In the genomic region with DNA sequence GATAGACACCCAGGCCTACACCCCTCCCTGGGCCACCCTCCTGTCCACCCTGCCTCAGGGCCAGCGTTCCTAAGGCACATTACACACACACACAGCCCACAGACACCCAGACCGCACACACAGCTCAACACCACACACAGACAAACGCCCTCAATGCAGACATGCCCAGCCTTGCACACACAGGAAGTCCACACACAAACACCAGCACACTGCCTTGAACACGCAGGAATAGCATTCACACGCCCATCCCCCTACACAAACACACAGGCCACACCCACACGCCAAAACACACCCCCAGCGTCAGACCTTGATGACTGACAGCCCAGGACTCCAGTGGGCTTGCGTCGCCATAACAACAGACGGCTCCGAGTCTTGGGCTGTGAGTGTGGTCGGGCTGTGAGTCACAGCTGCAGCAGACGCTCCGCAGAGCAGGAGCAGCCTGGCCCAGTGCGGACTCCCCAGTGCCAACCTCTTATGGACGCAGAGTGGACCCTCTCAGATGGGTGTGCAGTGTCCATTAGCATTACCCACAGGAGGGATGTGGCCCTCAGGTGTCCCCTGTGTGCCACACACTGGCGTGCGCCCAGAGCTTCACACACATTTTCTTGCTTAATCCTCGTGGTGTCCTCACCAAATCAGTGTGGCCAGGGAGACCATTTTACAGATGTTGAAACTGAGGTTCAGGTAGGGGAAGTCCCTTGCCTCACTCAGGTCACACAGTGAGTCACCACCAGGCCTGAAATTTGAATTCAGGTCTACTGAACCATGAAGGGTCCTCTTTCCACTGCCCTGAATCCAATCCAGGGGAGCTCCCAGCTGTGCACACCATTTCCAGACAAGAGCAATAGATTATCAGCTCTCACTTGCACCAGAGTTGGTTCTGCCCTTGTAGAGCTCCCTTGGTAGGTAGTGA, we compare ENCODE assay signal across 8 cellular contexts. TPM values are rescaled to one million over a fixed set of nuclear protein-coding genes. Genes with fewer than 3 reads are reported as not detected.
DNase-seq lines count a peak whose midpoint lies in the region; ATAC-seq, FAIRE-seq and TF ChIP-seq lines count a peak whose summit lies in the region.

No MANE protein-coding gene starts in this region.

- no peaks in the 10 kb centered on the region for H3K27me3 ChIP-seq in small intestine (ENCODE audit: control insufficient read depth in 2 of 2, insufficient read depth in 2 of 2, low read length in 2 of 2)

- peak overlapping the region; percentile 66 for H3K27ac ChIP-seq in RWPE1
- peak overlapping the region in 1 of 2 donors; percentile 6 for H3K27ac ChIP-seq in small intestine (ENCODE audit: low read depth in 1 of 2, low read length in 1 of 2)

- no peak for FAIRE-seq in small intestine (lab: Jason Lieb, UNC)

- TF ChIP-seq CTCF in RWPE1 (conservative IDR thresholded peaks at IDR 0.05; ENCODE audit: low read depth): no peak

- 25 to 48% (median 41%) methylated on average over 19 of the region's 19 CpGs for WGBS in small intestine, 3 donors

- no peaks in the 10 kb centered on the region for H3K4me1 ChIP-seq in small intestine (ENCODE audit: control insufficient read depth in 2 of 2, insufficient read depth in 1 of 2, low read depth in 1 of 2, low read length in 1 of 2)

- no peak overlapping the region for H3K4me3 ChIP-seq in small intestine (ENCODE audit: low read depth in 1 of 2, low read length in 2 of 2)

- CTCF ChIA-PET in RWPE1 (lab: Yijun Ruan, JAX): interaction anchor here (0.6 to 1.0 kb wide), 2 partner anchors 17 to 300 kb away, joined by 3 read pairs; partner anchors contain the start of gene RAI1

- H3K9me3 ChIP-seq in small intestine (ENCODE audit: control insufficient read depth, low read depth): no peaks in the 10 kb centered on the region

- POLR2A ChIA-PET in RWPE1 (lab: Yijun Ruan, JAX; ENCODE audit: low non-redundant PET): interaction anchor here (0.6 kb wide), 1 partner anchor 140 kb away, joined by 11 read pairs; no protein-coding TSS in a partner anchor

- H3K36me3 ChIP-seq in small intestine (ENCODE audit: control insufficient read depth in 2 of 2, insufficient read depth in 2 of 2, low read length in 2 of 2): no peaks in the 10 kb centered on the region

- ATAC-seq in GM19043 (IDR thresholded peaks at IDR 0.05; ENCODE audit: low read depth, unreplicated experiment): peak; percentile 66
- peak; percentile 87 for ATAC-seq in HG03280 (IDR thresholded peaks at IDR 0.05; ENCODE audit: unreplicated experiment)
- no peak for ATAC-seq in left lobe of liver

- peak; percentile 98 for DNase-seq in AG20443 (ENCODE audit: low spot score)
- DNase-seq in RWPE1 (ENCODE audit: low spot score): peak; percentile 87
- peak; percentile 67 for DNase-seq in activated T-helper 9 cell treated with anti-CD3 and anti-CD28 coated beads, Interleukin-2, amount 50 U/mL, for 16 hours (ENCODE audit: low read depth)
- peak; percentile 54 for DNase-seq in glomerular endothelial cell (ENCODE audit: extremely low read depth, low read depth, low spot score)
- DNase-seq in small intestine: peak; percentile 62
- no peak for DNase-seq in left lobe of liver (ENCODE audit: low spot score)

RNA-seq across cellular contexts. Expression of gene RAI1, which starts 17.8 kb away (rescaled TPM):
- total RNA-seq in glomerular endothelial cell (38.1 and 64.9 TPM in 2 replicates), left lobe of liver (7.8 TPM)
- polyA plus RNA-seq in small intestine: 1 to 10 TPM; 2.4 to 9.3 (median 3.1) TPM
